10 cellular contexts compared by ENCODE assay signal in genomic region chr17:41308251-41308917, GRCh38. TPM values are rescaled to one million over a fixed set of nuclear protein-coding genes. Genes with fewer than 3 reads are reported as not detected.
DNase-seq lines count a peak whose midpoint lies in the region; ATAC-seq and TF ChIP-seq lines count a peak whose summit lies in the region.
"Had no signal": no experiment of that assay in that cellular context is flagged by ENCODE, and none has a peak within 500 bp of the region (broad histone marks: within the 10 kb centered on the region; RNA-seq: fewer than 3 reads in every experiment).

No MANE protein-coding gene starts in this region.

- peak; percentile 87 for ATAC-seq in T-helper 17 cell
- peak; percentile 86 for ATAC-seq in central memory CD8-positive, alpha-beta T cell (replicated peaks; ENCODE audit: extremely low read depth, poor library complexity, severe bottlenecking)

- DNase-seq in NCI-H2171 treated with DMSO at 0.1 percent for 48 hours (lab: John Stamatoyannopoulos, UW) = peak; percentile 47
- DNase-seq in NCI-H2171 (lab: John Stamatoyannopoulos, UW) = no peak
- peak; percentile 54 to 76 (median 65) for DNase-seq in T-helper 17 cell
- peak; percentile 70 to 89 for DNase-seq in central memory CD8-positive, alpha-beta T cell (ENCODE audit: low spot score in 2 of 2)
- DNase-seq in posterior cingulate gyrus = peak in 7 of 10 donors; percentile 42 to 93 (median 66)
- no peak for DNase-seq in GM13977 (ENCODE audit: low spot score)
- DNase-seq in HT-29 (ENCODE audit: low spot score) = no peak
- DNase-seq in HK-2 (ENCODE audit: unreplicated experiment) = no peak

- peak overlapping the region; percentile 97 for H3K27ac Mint-ChIP-seq in T-helper 17 cell
- peak overlapping the region; percentile 98 for H3K27ac Mint-ChIP-seq in central memory CD8-positive, alpha-beta T cell (ENCODE audit: low read depth)

- TF ChIP-seq CTCF in GM13977 (IDR thresholded peaks at IDR 0.05; ENCODE audit: extremely low read depth, insufficient read depth, missing control alignments) = no peak

- no peaks in the 10 kb centered on the region for H3K36me3 Mint-ChIP-seq in T-helper 17 cell (ENCODE audit: low read depth)
- peaks cover 18% of the 10 kb centered on the region for H3K36me3 Mint-ChIP-seq in central memory CD8-positive, alpha-beta T cell (ENCODE audit: insufficient read depth)

- no peaks in the 10 kb centered on the region for H3K27me3 Mint-ChIP-seq in T-helper 17 cell
- no peaks in the 10 kb centered on the region for H3K27me3 Mint-ChIP-seq in central memory CD8-positive, alpha-beta T cell

- intact Hi-C loops in posterior cingulate gyrus (cut with DNase I) = no loop called here

- no peaks in the 10 kb centered on the region for H3K9me3 ChIP-seq in T-helper 17 cell (ENCODE audit: control insufficient read depth, low read length, poor library complexity, severe bottlenecking)
- H3K9me3 ChIP-seq: SJSA1 had no signal

- no peaks in the 10 kb centered on the region for H3K9me3 Mint-ChIP-seq in central memory CD8-positive, alpha-beta T cell

- H3K4me3 Mint-ChIP-seq in T-helper 17 cell = peak overlapping the region; percentile 80
- peak overlapping the region; percentile 68 for H3K4me3 Mint-ChIP-seq in central memory CD8-positive, alpha-beta T cell

- H3K4me1 Mint-ChIP-seq in T-helper 17 cell = peaks cover 51% of the 10 kb centered on the region
- peaks cover 50% of the 10 kb centered on the region for H3K4me1 Mint-ChIP-seq in central memory CD8-positive, alpha-beta T cell

- in situ Hi-C loops in GM13977 (cut with MboI; ENCODE audit: low pct_unique_long_range_greater_than_20kb, low sequenced_read_pairs, unreplicated experiment) = no loop called here

RNA-seq across cellular contexts. Expression of gene KRTAP16-1, which starts 0.7 kb away (rescaled TPM):
- under 1 TPM; 0.17 to 0.34 TPM for total RNA-seq in T-helper 17 cell
- total RNA-seq in HT-29 (2014; rRNA removed; shearing (Covaris generic)) = not detected in 2 replicates
- total RNA-seq: kidney epithelial cell, SJSA1 had no signal

RNA-seq across cellular contexts. Expression of gene KRTAP29-1, which starts 5.7 kb away (rescaled TPM):
- not detected for total RNA-seq in T-helper 17 cell
- not detected in 2 replicates for total RNA-seq in HT-29 (2014; rRNA removed; shearing (Covaris generic))
- total RNA-seq: kidney epithelial cell, SJSA1 had no signal

RNA-seq across cellular contexts. Expression of gene KRTAP17-1, which starts 7.1 kb away (rescaled TPM):
- not detected for total RNA-seq in T-helper 17 cell
- not detected in 2 replicates for total RNA-seq in HT-29 (2014; rRNA removed; shearing (Covaris generic))
- total RNA-seq: kidney epithelial cell, SJSA1 had no signal

RNA-seq across cellular contexts. Expression of gene KRTAP9-7, which starts 32.9 kb away (rescaled TPM):
- total RNA-seq in T-helper 17 cell = not detected
- total RNA-seq in HT-29 (2014; rRNA removed; shearing (Covaris generic)) = not detected in 2 replicates
- total RNA-seq: kidney epithelial cell, SJSA1 had no signal

RNA-seq across cellular contexts. Expression of gene KRT33A, which starts 42.2 kb away (rescaled TPM):
- total RNA-seq in T-helper 17 cell = not detected
- total RNA-seq in HT-29 (2014; rRNA removed; shearing (Covaris generic)) = not detected in 2 replicates
- total RNA-seq: kidney epithelial cell, SJSA1 had no signal

Comparison
In these comparisons a context has a peak if more than half of its experiments do, and no peak if none do; other contexts are left out.
1. DNase-seq: peak in NCI-H2171 treated with DMSO at 0.1 percent for 48 hours (single experiment), T-helper 17 cell (3 of 3), central memory CD8-positive, alpha-beta T cell (2 of 2) and posterior cingulate gyrus (7 of 10); none in NCI-H2171 (single experiment), GM13977 (single experiment), HT-29 (single experiment) and HK-2 (single experiment).